ENCODE assay signal across 14 cellular contexts in the genomic region with DNA sequence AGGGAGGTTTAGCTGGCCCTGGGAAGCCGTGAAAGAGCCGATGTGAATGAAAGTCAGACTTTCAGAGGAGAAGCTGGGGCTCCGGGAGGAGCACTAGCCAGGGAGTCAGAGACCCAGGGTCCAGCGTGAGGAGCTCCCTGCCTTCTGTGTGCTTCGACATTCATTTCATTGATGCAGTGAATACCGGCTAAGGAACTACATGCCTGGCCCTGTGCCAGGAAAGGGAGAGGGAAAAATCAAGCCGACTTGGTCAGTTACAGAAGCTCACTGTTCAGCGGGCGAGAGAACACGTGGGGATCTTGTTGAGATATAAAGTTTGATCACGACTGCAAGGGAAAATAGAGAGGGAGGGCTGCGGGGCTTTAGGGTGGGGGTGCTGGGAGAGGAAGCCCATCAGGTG.
A peak's percentile ranks its signal among the peaks of the same experiment; 100 is the strongest.
DNase-seq lines count a peak whose midpoint lies in the region; ATAC-seq, FAIRE-seq and TF ChIP-seq lines count a peak whose summit lies in the region.
"Had no signal": no experiment of that assay in that cellular context is flagged by ENCODE, and none has a peak within 500 bp of the region (broad histone marks: within the 10 kb centered on the region; RNA-seq: fewer than 3 reads in every experiment).

No MANE protein-coding gene starts in this region.

- H3K27ac Mint-ChIP-seq in dendritic cell treated with granulocyte-macrophage colony-stimulating factor and Interleukin-4, amounts not matched to agents 40 ng/mL and 50 ng/mL, for 4 days: peak overlapping the region; percentile 74
- H3K27ac Mint-ChIP-seq in stimulated activated naive CD8-positive, alpha-beta T cell treated with anti-CD3 and anti-CD28 coated beads, Interleukin-15, amount 100 ng/mL, for 72 hours: peak overlapping the region; percentile 29 to 69
- H3K27ac Mint-ChIP-seq: activated naive CD4-positive, alpha-beta T cell treated with anti-CD3 and anti-CD28 coated beads, Interleukin-2, amount 50 U/mL, for 24 hours; CD4-positive, alpha-beta T cell had no signal

- H3K27me3 Mint-ChIP-seq in dendritic cell treated with granulocyte-macrophage colony-stimulating factor and Interleukin-4, amounts not matched to agents 40 ng/mL and 50 ng/mL, for 4 days: peaks cover 30% of the 10 kb centered on the region
- H3K27me3 Mint-ChIP-seq in stimulated activated naive CD8-positive, alpha-beta T cell treated with anti-CD3 and anti-CD28 coated beads, Interleukin-15, amount 100 ng/mL, for 72 hours: no peaks in the 10 kb centered on the region
- H3K27me3 Mint-ChIP-seq: activated naive CD4-positive, alpha-beta T cell treated with anti-CD3 and anti-CD28 coated beads, Interleukin-2, amount 50 U/mL, for 24 hours; CD4-positive, alpha-beta T cell had no signal

- no peak for FAIRE-seq in HTR-8/SVneo (lab: Jason Lieb, UNC)

- H3K36me3 Mint-ChIP-seq in dendritic cell treated with granulocyte-macrophage colony-stimulating factor and Interleukin-4, amounts not matched to agents 40 ng/mL and 50 ng/mL, for 4 days (ENCODE audit: low read depth): no peaks in the 10 kb centered on the region
- H3K36me3 Mint-ChIP-seq: activated naive CD4-positive, alpha-beta T cell treated with anti-CD3 and anti-CD28 coated beads, Interleukin-2, amount 50 U/mL, for 24 hours had no signal

- peak overlapping the region; percentile 47 for H3K4me3 Mint-ChIP-seq in dendritic cell treated with granulocyte-macrophage colony-stimulating factor and Interleukin-4, amounts not matched to agents 40 ng/mL and 50 ng/mL, for 4 days
- peak overlapping the region; percentile 1 to 7 for H3K4me3 Mint-ChIP-seq in stimulated activated naive CD8-positive, alpha-beta T cell treated with anti-CD3 and anti-CD28 coated beads, Interleukin-15, amount 100 ng/mL, for 72 hours
- H3K4me3 Mint-ChIP-seq: activated naive CD4-positive, alpha-beta T cell treated with anti-CD3 and anti-CD28 coated beads, Interleukin-2, amount 50 U/mL, for 24 hours; CD4-positive, alpha-beta T cell had no signal

- H3K27ac ChIP-seq in cardiac muscle cell (no peak overlapping the region), left ventricle myocardium inferior (replicated peaks) (no peak overlapping the region)
- H3K27ac ChIP-seq: Peyer's patch had no signal

- peak; percentile 27 to 66 for DNase-seq in cardiac muscle cell (ENCODE audit: low read depth in 1 of 2, low spot score in 1 of 2)
- DNase-seq in left ventricle myocardium inferior: no peak
- DNase-seq in NCI-H69 (lab: John Stamatoyannopoulos, UW): peak; percentile 26
- DNase-seq in stimulated activated naive CD8-positive, alpha-beta T cell treated with anti-CD3 and anti-CD28 coated beads, Interleukin-15, amount 100 ng/mL, for 72 hours: no peak
- no peak for DNase-seq in NCI-H1436 (lab: John Stamatoyannopoulos, UW)
- DNase-seq in ecto neural progenitor cell (ENCODE audit: low spot score): no peak
- no peak for DNase-seq in HTR-8/SVneo (ENCODE audit: insufficient read length, low spot score)
- DNase-seq: CD4-positive, alpha-beta T cell; Karpas-422; NCI-H2081 treated with DMSO at 0.1 percent for 48 hours; Peyer's patch; T1000 had no signal

- H3K36me3 ChIP-seq in cardiac muscle cell (no peaks in the 10 kb centered on the region), left ventricle myocardium inferior (no peaks in the 10 kb centered on the region)
- H3K36me3 ChIP-seq: Peyer's patch had no signal

- H3K4me1 ChIP-seq in cardiac muscle cell (ENCODE audit: low read depth) (peaks cover under 1% of the 10 kb centered on the region), left ventricle myocardium inferior (peaks cover 7% of the 10 kb centered on the region)
- H3K4me1 ChIP-seq: Peyer's patch had no signal

- no peaks in the 10 kb centered on the region for H3K9me3 ChIP-seq in cardiac muscle cell (ENCODE audit: low read depth)
- no peaks in the 10 kb centered on the region for H3K9me3 ChIP-seq in left ventricle myocardium inferior (replicated peaks)
- H3K9me3 ChIP-seq: Peyer's patch had no signal

- no peak overlapping the region for H3K4me3 ChIP-seq in cardiac muscle cell
- H3K4me3 ChIP-seq in left ventricle myocardium inferior: no peak overlapping the region
- H3K4me3 ChIP-seq: Peyer's patch had no signal

- ATAC-seq in stimulated activated naive CD8-positive, alpha-beta T cell treated with anti-CD3 and anti-CD28 coated beads, Interleukin-15, amount 100 ng/mL, for 72 hours: no peak

- intact Hi-C loops in left ventricle myocardium inferior (cut with micrococcal nuclease): no loop called here
- intact Hi-C loops in dendritic cell treated with granulocyte-macrophage colony-stimulating factor and Interleukin-4, amounts not matched to agents 40 ng/mL and 50 ng/mL, for 4 days (cut with micrococcal nuclease): no loop called here

- no peaks in the 10 kb centered on the region for H3K9me3 Mint-ChIP-seq in dendritic cell treated with granulocyte-macrophage colony-stimulating factor and Interleukin-4, amounts not matched to agents 40 ng/mL and 50 ng/mL, for 4 days
- H3K9me3 Mint-ChIP-seq in stimulated activated naive CD8-positive, alpha-beta T cell treated with anti-CD3 and anti-CD28 coated beads, Interleukin-15, amount 100 ng/mL, for 72 hours: peaks cover 0 to 9% of the 10 kb centered on the region in 2 donors
- H3K9me3 Mint-ChIP-seq: activated naive CD4-positive, alpha-beta T cell treated with anti-CD3 and anti-CD28 coated beads, Interleukin-2, amount 50 U/mL, for 24 hours; CD4-positive, alpha-beta T cell had no signal

- no peak for TF ChIP-seq CTCF in cardiac muscle cell (IDR thresholded peaks at IDR 0.05; ENCODE audit: low read depth, low read length)
- TF ChIP-seq CTCF in left ventricle myocardium inferior (IDR thresholded peaks at IDR 0.05; ENCODE audit: borderline replicate concordance): no peak

- peaks cover 55% of the 10 kb centered on the region for H3K4me1 Mint-ChIP-seq in dendritic cell treated with granulocyte-macrophage colony-stimulating factor and Interleukin-4, amounts not matched to agents 40 ng/mL and 50 ng/mL, for 4 days (ENCODE audit: low read depth)
- peaks cover 92% of the 10 kb centered on the region for H3K4me1 Mint-ChIP-seq in stimulated activated naive CD8-positive, alpha-beta T cell treated with anti-CD3 and anti-CD28 coated beads, Interleukin-15, amount 100 ng/mL, for 72 hours

- no peaks in the 10 kb centered on the region for H3K27me3 ChIP-seq in cardiac muscle cell
- H3K27me3 ChIP-seq in left ventricle myocardium inferior (ENCODE audit: low read depth): peaks cover 60% of the 10 kb centered on the region
- H3K27me3 ChIP-seq: Peyer's patch had no signal

Comparison
In these comparisons a context has a peak if more than half of its experiments do, and no peak if none do; other contexts are left out.
1. DNase-seq: peak in cardiac muscle cell (2 of 2) and NCI-H69 (single experiment); none in left ventricle myocardium inferior (single experiment), stimulated activated naive CD8-positive, alpha-beta T cell treated with anti-CD3 and anti-CD28 coated beads, Interleukin-15, amount 100 ng/mL, for 72 hours (0 of 2), NCI-H1436 (single experiment), ecto neural progenitor cell (single experiment) and HTR-8/SVneo (single experiment).